16 cellular contexts compared by ENCODE assay signal in the genomic region with DNA sequence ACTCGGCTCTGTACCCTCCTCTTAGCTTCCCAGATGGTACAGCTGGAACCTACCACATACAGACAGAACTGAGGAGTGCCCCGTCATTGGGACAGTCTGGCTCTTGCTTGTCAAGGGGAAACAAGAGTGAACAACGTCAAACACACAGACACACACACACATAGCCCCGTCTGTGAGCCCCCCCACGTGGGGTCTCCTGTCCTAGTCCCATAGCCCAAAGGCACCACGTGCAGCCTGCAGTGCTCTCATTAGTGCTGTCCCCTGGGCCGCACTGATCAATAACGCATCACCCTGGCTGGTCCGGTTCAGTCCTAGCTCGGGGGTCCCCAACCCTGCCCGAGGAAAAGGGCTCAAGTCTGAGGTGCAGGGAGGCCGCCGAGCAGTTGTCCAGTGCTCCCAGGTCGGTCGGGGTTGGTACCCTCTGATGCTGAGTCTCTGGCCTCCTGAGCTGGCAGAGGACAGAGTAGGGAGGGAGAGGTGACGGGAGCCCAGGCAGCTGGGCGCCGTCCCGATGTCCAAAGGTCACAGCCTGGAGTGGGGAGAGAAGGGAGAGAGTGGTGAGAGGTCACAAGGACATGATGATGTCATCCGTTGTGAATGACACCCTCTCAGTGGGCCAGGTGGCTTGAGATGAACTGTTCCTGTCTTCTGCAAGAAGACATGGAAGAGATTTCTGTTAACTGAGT.
"Had no signal": no experiment of that assay in that cellular context is flagged by ENCODE, and none has a peak within 500 bp of the region (broad histone marks: within the 10 kb centered on the region; RNA-seq: fewer than 3 reads in every experiment).

No MANE protein-coding gene starts in this region.

- FAIRE-seq: kidney, TTC549, urothelium cell line had no signal

- H3K27me3 ChIP-seq: gastrocnemius medialis had no signal

- H3K27ac Mint-ChIP-seq: activated B cell treated with CpG ODN at 0.5 μM for 24 hours; activated CD4-positive, alpha-beta T cell treated with anti-CD3 and anti-CD28 coated beads, Interleukin-2, amount 10 ng/mL, durations not matched to agents 24 days and 14 days; activated naive CD4-positive, alpha-beta T cell treated with anti-CD3 and anti-CD28 coated beads, Interleukin-2, amount 10 ng/mL, durations not matched to agents 7 days and 5 days; activated T-helper 2 cell treated with anti-CD3 and anti-CD28 coated beads, Interferon-gamma antibody, Interleukin-2, Interleukin-4, amounts not matched to agents 10 μg/mL and 5 μg/mL and 100 μg/mL, durations not matched to agents 14 hours and 24 hours and 36 hours; mesothelial cell of epicardium; naive thymus-derived CD8-positive, alpha-beta T cell; T-helper 1 cell treated with Interleukin-12 subunit alpha and Interleukin-12 subunit beta and Interleukin-4 antibody, amounts not matched to agents 30 μg/mL and 1 μg/mL, for 36 hours had no signal

- H3K27me3 Mint-ChIP-seq: activated B cell treated with CpG ODN at 0.5 μM for 24 hours; activated CD4-positive, alpha-beta T cell treated with anti-CD3 and anti-CD28 coated beads, Interleukin-2, amount 10 ng/mL, durations not matched to agents 24 days and 14 days; activated naive CD4-positive, alpha-beta T cell treated with anti-CD3 and anti-CD28 coated beads, Interleukin-2, amount 10 ng/mL, durations not matched to agents 7 days and 5 days had no signal

- H3K4me1 Mint-ChIP-seq: activated B cell treated with CpG ODN at 0.5 μM for 24 hours; activated CD4-positive, alpha-beta T cell treated with anti-CD3 and anti-CD28 coated beads, Interleukin-2, amount 10 ng/mL, durations not matched to agents 24 days and 14 days; activated naive CD4-positive, alpha-beta T cell treated with anti-CD3 and anti-CD28 coated beads, Interleukin-2, amount 10 ng/mL, durations not matched to agents 7 days and 5 days; mesothelial cell of epicardium; naive thymus-derived CD8-positive, alpha-beta T cell had no signal

- H3K36me3 ChIP-seq: gastrocnemius medialis, stomach, thoracic aorta had no signal

- H3K4me3 ChIP-seq: gastrocnemius medialis, stomach, thoracic aorta had no signal

- H3K36me3 Mint-ChIP-seq: activated naive CD4-positive, alpha-beta T cell treated with anti-CD3 and anti-CD28 coated beads, Interleukin-2, amount 10 ng/mL, durations not matched to agents 7 days and 5 days; mesothelial cell of epicardium had no signal

- H3K4me1 ChIP-seq: gastrocnemius medialis, stomach had no signal

- DNase-seq: activated B cell treated with CpG ODN at 0.5 μM for 24 hours; activated CD4-positive, alpha-beta T cell treated with anti-CD3 and anti-CD28 coated beads, Interleukin-2, amount 10 ng/mL, durations not matched to agents 24 days and 14 days; activated naive CD4-positive, alpha-beta T cell treated with anti-CD3 and anti-CD28 coated beads, Interleukin-2, amount 10 ng/mL, durations not matched to agents 7 days and 5 days; effector memory CD4-positive, alpha-beta T cell; gastrocnemius medialis; kidney; naive thymus-derived CD8-positive, alpha-beta T cell; stimulated activated CD4-positive, alpha-beta T cell treated with anti-CD3 and anti-CD28 coated beads, Interleukin-4, amount 100 ng/mL, for 24 hours; stomach had no signal

- H3K9me3 ChIP-seq: thoracic aorta had no signal

- H3K4me3 Mint-ChIP-seq: activated B cell treated with CpG ODN at 0.5 μM for 24 hours; activated CD4-positive, alpha-beta T cell treated with anti-CD3 and anti-CD28 coated beads, Interleukin-2, amount 10 ng/mL, durations not matched to agents 24 days and 14 days; activated naive CD4-positive, alpha-beta T cell treated with anti-CD3 and anti-CD28 coated beads, Interleukin-2, amount 10 ng/mL, durations not matched to agents 7 days and 5 days; mesothelial cell of epicardium; naive thymus-derived CD8-positive, alpha-beta T cell; T-helper 1 cell treated with Interleukin-12 subunit alpha and Interleukin-12 subunit beta and Interleukin-4 antibody, amounts not matched to agents 30 μg/mL and 1 μg/mL, for 36 hours had no signal

- ATAC-seq: naive thymus-derived CD8-positive, alpha-beta T cell had no signal

- H3K27ac ChIP-seq: epithelial cell of prostate, gastrocnemius medialis, stomach, thoracic aorta had no signal
